In the genomic region with DNA sequence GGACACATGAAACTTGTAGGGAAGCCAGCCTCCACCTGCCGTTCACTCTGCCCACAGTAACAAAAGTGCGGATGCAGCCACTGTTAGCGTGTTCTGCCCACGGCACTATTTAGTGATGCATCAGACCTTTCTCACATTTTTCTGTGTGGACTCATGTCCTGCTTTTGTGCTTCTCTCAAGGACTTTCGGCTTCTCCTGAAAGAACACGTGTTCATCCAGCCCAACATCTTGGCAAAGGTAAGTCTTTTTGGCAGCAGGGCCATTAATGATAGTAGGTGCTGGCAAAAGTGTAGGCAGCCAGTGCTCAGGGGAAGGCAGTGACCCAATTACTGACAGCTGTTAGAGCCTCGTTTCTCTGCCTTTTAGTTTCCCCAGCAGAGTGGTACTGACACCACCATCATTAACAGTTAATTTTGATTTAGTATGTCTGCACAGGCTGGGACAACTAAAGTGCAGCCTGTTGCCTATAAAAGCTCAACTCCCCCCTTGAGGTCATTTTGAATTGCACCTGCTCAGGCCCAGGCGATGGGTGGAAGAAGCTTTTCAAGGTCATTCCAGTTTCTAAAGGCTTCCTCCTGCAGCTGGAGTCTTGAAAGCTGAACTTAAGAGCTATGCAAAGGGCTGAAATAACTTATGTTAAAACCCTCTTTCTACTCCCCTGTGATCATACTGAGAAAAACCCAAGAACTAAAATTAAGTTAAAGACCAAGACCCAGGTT, we compare ENCODE assay signal across 32 cellular contexts. TPM values are rescaled to one million over a fixed set of nuclear protein-coding genes. Genes with fewer than 3 reads are reported as not detected.
DNase-seq lines count a peak whose midpoint lies in the region; ATAC-seq, FAIRE-seq and TF ChIP-seq lines count a peak whose summit lies in the region.
"Had no signal": no experiment of that assay in that cellular context is flagged by ENCODE, and none has a peak within 500 bp of the region (broad histone marks: within the 10 kb centered on the region; RNA-seq: fewer than 3 reads in every experiment).

No MANE protein-coding gene starts in this region.

- peaks cover 12% of the 10 kb centered on the region for H3K4me1 Mint-ChIP-seq in stimulated activated memory B cell treated with anti-CD40 and anti-IgM and Interleukin-4, amounts not matched to agents 10 μg/mL and 1 μg/mL and 100 μg/mL, for 72 hours
- H3K4me1 Mint-ChIP-seq: neural crest cell had no signal

- peak overlapping the region; percentile 5 for H2AFZ ChIP-seq in parathyroid adenoma

- no peaks in the 10 kb centered on the region for H4K20me1 ChIP-seq in BLaER1

- H3K4me3 Mint-ChIP-seq in stimulated activated memory B cell treated with anti-CD40 and anti-IgM and Interleukin-4, amounts not matched to agents 10 μg/mL and 1 μg/mL and 100 μg/mL, for 72 hours: no peak overlapping the region
- H3K4me3 Mint-ChIP-seq: activated CD8-positive, alpha-beta T cell treated with anti-CD3 and anti-CD28 coated beads, Interleukin-2, amount 10 ng/mL, durations not matched to agents 7 days and 5 days; CD14-positive monocyte; neural crest cell had no signal

- H3K4me3 ChIP-seq in BLaER1: no peak overlapping the region
- no peak overlapping the region for H3K4me3 ChIP-seq in bronchial epithelial cell (ENCODE audit: low read depth, low read length)
- H3K4me3 ChIP-seq in parathyroid adenoma (ENCODE audit: low read depth, low read length): no peak overlapping the region
- H3K4me3 ChIP-seq: lower lobe of right lung, skin epidermis, suprapubic skin, vagina had no signal

- H3K27ac ChIP-seq in BLaER1 (peak overlapping the region; percentile 89), parathyroid adenoma (no peak overlapping the region)
- H3K27ac ChIP-seq: lower lobe of right lung, skin epidermis, suprapubic skin, vagina had no signal

- peak overlapping the region; percentile 79 for H3K4me2 ChIP-seq in BLaER1
- no peak overlapping the region for H3K4me2 ChIP-seq in parathyroid adenoma (ENCODE audit: low read length)

- H3K36me3 ChIP-seq in BLaER1 (no peaks in the 10 kb centered on the region), bronchial epithelial cell (ENCODE audit: control insufficient read depth, insufficient read depth, low read length) (no peaks in the 10 kb centered on the region), parathyroid adenoma (ENCODE audit: control insufficient read depth, insufficient read depth, low read length) (no peaks in the 10 kb centered on the region)
- H3K36me3 ChIP-seq: lower lobe of right lung, suprapubic skin, vagina had no signal

- TF ChIP-seq CTCF in bronchial epithelial cell (IDR thresholded peaks at IDR 0.05; ENCODE audit: insufficient read depth, low read length, severe bottlenecking) (no peak), parathyroid adenoma (IDR thresholded peaks at IDR 0.05) (no peak)

- peaks cover 59% of the 10 kb centered on the region for H3K4me1 ChIP-seq in BLaER1
- no peaks in the 10 kb centered on the region for H3K4me1 ChIP-seq in parathyroid adenoma
- H3K4me1 ChIP-seq: lower lobe of right lung, vagina had no signal

- H3K9me3 ChIP-seq in BLaER1: peaks cover 3% of the 10 kb centered on the region
- H3K9me3 ChIP-seq in parathyroid adenoma (ENCODE audit: control insufficient read depth, low read length): no peaks in the 10 kb centered on the region
- H3K9me3 ChIP-seq: lower lobe of right lung, suprapubic skin, vagina had no signal

- FAIRE-seq in bronchial epithelial cell (lab: Jason Lieb, UNC) (no peak), H54 (lab: Jason Lieb, UNC) (no peak)
- FAIRE-seq: colon, frontal cortex, islet of Langerhans, RCC 7860, TTC549 had no signal

- peak; percentile 14 for DNase-seq in NCI-H2227 (lab: John Stamatoyannopoulos, UW; ENCODE audit: unreplicated experiment)
- peak; percentile 15 for DNase-seq in bronchial epithelial cell (ENCODE audit: low read depth)
- DNase-seq in central memory CD4-positive, alpha-beta T cell: no peak
- DNase-seq in H54 (ENCODE audit: insufficient read length, low spot score): no peak
- DNase-seq in NCI-H526 treated with DMSO at 0.1 percent for 48 hours (lab: John Stamatoyannopoulos, UW): no peak
- DNase-seq: activated CD4-positive, CD25-positive, alpha-beta regulatory T cell treated with anti-CD3 and anti-CD28 coated beads, Interleukin-2, amount 50 U/mL, for 72 hours; activated effector memory CD4-positive, alpha-beta T cell treated with Interleukin-2 at 50 U/mL for 16 hours; activated T-cell treated with anti-CD3 and anti-CD28 coated beads for 4 hours; Calu3; effector memory CD4-positive, alpha-beta T cell; EL; H9; hypothalamus; Kasumi-1; lower lobe of right lung; NCI-H1092; NCI-H1930 had no signal

- no peaks in the 10 kb centered on the region for H3K79me2 ChIP-seq in parathyroid adenoma

- ATAC-seq in stimulated activated memory B cell treated with anti-CD40 and anti-IgM and Interleukin-4, amounts not matched to agents 10 μg/mL and 1 μg/mL and 100 μg/mL, for 72 hours: no peak
- ATAC-seq: lower lobe of right lung had no signal

- H3K36me3 Mint-ChIP-seq in stimulated activated memory B cell treated with anti-CD40 and anti-IgM and Interleukin-4, amounts not matched to agents 10 μg/mL and 1 μg/mL and 100 μg/mL, for 72 hours: no peaks in the 10 kb centered on the region

- H3K9ac ChIP-seq in BLaER1 (no peak overlapping the region; the same call in 1 of the 2 replicates), parathyroid adenoma (no peak overlapping the region)

- H3K27ac Mint-ChIP-seq in stimulated activated memory B cell treated with anti-CD40 and anti-IgM and Interleukin-4, amounts not matched to agents 10 μg/mL and 1 μg/mL and 100 μg/mL, for 72 hours: no peak overlapping the region
- H3K27ac Mint-ChIP-seq: CD14-positive monocyte, H9, progenitor cell of endocrine pancreas had no signal

- H3K9me3 Mint-ChIP-seq in stimulated activated memory B cell treated with anti-CD40 and anti-IgM and Interleukin-4, amounts not matched to agents 10 μg/mL and 1 μg/mL and 100 μg/mL, for 72 hours: no peaks in the 10 kb centered on the region

- no peaks in the 10 kb centered on the region for H3K27me3 ChIP-seq in BLaER1
- no peaks in the 10 kb centered on the region for H3K27me3 ChIP-seq in bronchial epithelial cell (ENCODE audit: control insufficient read depth, insufficient read depth, low read length)
- H3K27me3 ChIP-seq in parathyroid adenoma (ENCODE audit: control insufficient read depth, insufficient read depth, low read length): no peaks in the 10 kb centered on the region
- H3K27me3 ChIP-seq: suprapubic skin, vagina had no signal

- TF ChIP-seq POLR2A in H54 (IDR thresholded peaks at IDR 0.05; ENCODE audit: low read depth, low read length): no peak

- no peaks in the 10 kb centered on the region for H3K27me3 Mint-ChIP-seq in stimulated activated memory B cell treated with anti-CD40 and anti-IgM and Interleukin-4, amounts not matched to agents 10 μg/mL and 1 μg/mL and 100 μg/mL, for 72 hours

RNA-seq across cellular contexts. Expression of a gene that starts 54.5 kb away (rescaled TPM):
- total RNA-seq in bronchial epithelial cell: 2.6 and 9.7 TPM in 2 replicates

Comparison
In these comparisons a context has a peak if more than half of its experiments do, and no peak if none do; other contexts are left out.
1. DNase-seq: peak in NCI-H2227 (single experiment) and bronchial epithelial cell (single experiment); none in central memory CD4-positive, alpha-beta T cell (single experiment), H54 (single experiment) and NCI-H526 treated with DMSO at 0.1 percent for 48 hours (single experiment).